ENCODE assay signal across 11 cellular contexts in the genomic region with DNA sequence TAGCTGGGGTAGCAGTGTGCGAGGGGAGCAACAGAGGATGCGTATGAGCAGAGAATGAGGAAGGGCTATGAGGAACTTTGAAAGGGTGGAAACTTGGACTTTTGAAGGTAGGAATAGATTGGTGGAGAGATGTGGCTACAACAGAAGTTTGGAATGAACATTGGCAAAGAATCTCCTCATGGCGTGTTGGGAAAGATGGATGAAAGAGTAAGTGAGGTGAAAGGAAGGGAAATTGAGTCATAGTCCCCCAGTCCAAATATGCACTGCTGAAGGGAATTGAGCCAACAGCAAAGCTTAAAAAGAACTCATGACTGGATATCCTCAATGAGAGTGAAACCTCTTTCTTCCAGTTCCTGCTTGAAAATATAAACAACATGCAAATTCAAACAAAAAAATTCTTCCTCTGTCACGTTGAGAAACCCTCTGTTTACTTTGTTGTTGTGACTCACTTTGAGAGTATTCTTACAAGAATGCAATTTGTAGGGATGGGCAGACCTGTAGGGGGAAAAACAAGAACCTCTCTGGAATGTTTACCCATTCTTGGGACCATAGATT.
DNase-seq lines count a peak whose midpoint lies in the region; ATAC-seq and TF ChIP-seq lines count a peak whose summit lies in the region.
"Had no signal": no experiment of that assay in that cellular context is flagged by ENCODE, and none has a peak within 500 bp of the region (broad histone marks: within the 10 kb centered on the region; RNA-seq: fewer than 3 reads in every experiment).

No MANE protein-coding gene starts in this region.

- H4K20me1 ChIP-seq in PC-9 (ENCODE audit: insufficient read depth) (no peaks in the 10 kb centered on the region), osteoblast (ENCODE audit: insufficient read depth, low read length) (no peaks in the 10 kb centered on the region)

- POLR2A ChIA-PET in PC-9 (lab: Charles Lee; ENCODE audit: unreplicated experiment), result interaction anchor here (0.7 kb wide), 1 partner anchor 46 kb away, joined by 11 read pairs; no protein-coding TSS in a partner anchor

- WGBS in esophagus muscularis mucosa, result 44% methylated on average over 4 of the region's 4 CpGs

- intact Hi-C loops in PC-9 (cut with micrococcal nuclease; ENCODE audit: unreplicated experiment) (loop anchor here (1.0 kb wide), 1 partner anchor 11 kb away; no protein-coding TSS in a partner anchor), esophagus muscularis mucosa (cut with DNase I) (loop anchor here (10.0 kb wide), 1 partner anchor 383 kb away; no protein-coding TSS in a partner anchor)

- CTCF ChIA-PET in PC-9 (lab: Charles Lee), result no interaction called here
- CTCF ChIA-PET in activated naive CD4-positive, alpha-beta T cell treated with anti-CD3 and anti-CD28 coated beads, Interleukin-2, amount 10 ng/mL, durations not matched to agents 7 days and 5 days (lab: Charles Lee), result no interaction called here

- H3K9me3 ChIP-seq in PC-9 (ENCODE audit: insufficient read depth, low read depth), result peaks cover 31% of the 10 kb centered on the region
- no peaks in the 10 kb centered on the region for H3K9me3 ChIP-seq in esophagus muscularis mucosa
- no peaks in the 10 kb centered on the region for H3K9me3 ChIP-seq in osteoblast (ENCODE audit: low read depth, low read length)

- H3K27me3 Mint-ChIP-seq in activated naive CD4-positive, alpha-beta T cell treated with anti-CD3 and anti-CD28 coated beads, Interleukin-2, amount 10 ng/mL, durations not matched to agents 7 days and 5 days, result no peaks in the 10 kb centered on the region

- H3K36me3 Mint-ChIP-seq in activated naive CD4-positive, alpha-beta T cell treated with anti-CD3 and anti-CD28 coated beads, Interleukin-2, amount 10 ng/mL, durations not matched to agents 7 days and 5 days, result no peaks in the 10 kb centered on the region

- no peak for TF ChIP-seq EP300 in esophagus muscularis mucosa (IDR thresholded peaks at IDR 0.05)

- H3K27me3 ChIP-seq in PC-9 (ENCODE audit: insufficient read depth, low read depth) (no peaks in the 10 kb centered on the region), esophagus muscularis mucosa (no peaks in the 10 kb centered on the region), osteoblast (ENCODE audit: insufficient read depth, low read length) (no peaks in the 10 kb centered on the region)
- H3K27me3 ChIP-seq: cardiac muscle cell had no signal

- H3K79me2 ChIP-seq in PC-9 (ENCODE audit: low read depth) (no peaks in the 10 kb centered on the region), osteoblast (ENCODE audit: insufficient read depth, low read length) (no peaks in the 10 kb centered on the region)

- no peak for TF ChIP-seq CTCF in PC-9 (conservative IDR thresholded peaks at IDR 0.05)
- no peak for TF ChIP-seq CTCF in esophagus muscularis mucosa (IDR thresholded peaks at IDR 0.05)
- no peak for TF ChIP-seq CTCF in osteoblast (IDR thresholded peaks at IDR 0.05; ENCODE audit: extremely low read depth, low read depth, low read length)

- H3F3A ChIP-seq in PC-9 (ENCODE audit: insufficient read depth, low read depth), result peaks cover 8% of the 10 kb centered on the region

- no peaks in the 10 kb centered on the region for H3K9me3 Mint-ChIP-seq in activated naive CD4-positive, alpha-beta T cell treated with anti-CD3 and anti-CD28 coated beads, Interleukin-2, amount 10 ng/mL, durations not matched to agents 7 days and 5 days

- no peak for TF ChIP-seq POLR2A in esophagus muscularis mucosa (IDR thresholded peaks at IDR 0.05; ENCODE audit: low read depth)

- H2AFZ ChIP-seq in PC-9 (peak overlapping the region; percentile 65), osteoblast (ENCODE audit: low read length) (no peak overlapping the region)

- H3K27ac Mint-ChIP-seq in activated naive CD4-positive, alpha-beta T cell treated with anti-CD3 and anti-CD28 coated beads, Interleukin-2, amount 10 ng/mL, durations not matched to agents 7 days and 5 days, result no peak overlapping the region

- H3K9me2 ChIP-seq in PC-9 (ENCODE audit: insufficient read depth), result no peaks in the 10 kb centered on the region

- DNase-seq in Daoy (ENCODE audit: low read depth) (peak; percentile 17), PC-9 (peak; percentile 19 to 98), esophagus muscularis mucosa (ENCODE audit: extremely low spot score) (no peak), osteoblast (ENCODE audit: insufficient read length, low spot score, missing footprints) (peak; percentile 30)
- no peak for DNase-seq in activated naive CD4-positive, alpha-beta T cell treated with anti-CD3 and anti-CD28 coated beads, Interleukin-2, amount 10 ng/mL, durations not matched to agents 7 days and 5 days
- DNase-seq: activated CD4-positive, alpha-beta T cell treated with anti-CD3 and anti-CD28 coated beads for 48 hours; NCI-H774 had no signal

- H3K4me1 Mint-ChIP-seq in activated naive CD4-positive, alpha-beta T cell treated with anti-CD3 and anti-CD28 coated beads, Interleukin-2, amount 10 ng/mL, durations not matched to agents 7 days and 5 days, result no peaks in the 10 kb centered on the region

- no TSS peak for BruUV-seq in PC-9 (replicated peaks; lab: Mats Ljungman, UMichigan)

- H3K4me2 ChIP-seq in PC-9 (peak overlapping the region; percentile 65), osteoblast (ENCODE audit: insufficient read depth, low read length) (peak overlapping the region; percentile 42)

- peak overlapping the region; percentile 23; the same call in 1 of the 2 replicates for H3K4me3 ChIP-seq in PC-9
- no peak overlapping the region for H3K4me3 ChIP-seq in esophagus muscularis mucosa
- no peak overlapping the region for H3K4me3 ChIP-seq in osteoblast (ENCODE audit: insufficient read depth, low read length)
- H3K4me3 ChIP-seq: cardiac muscle cell had no signal

- H3K4me1 ChIP-seq in PC-9 (replicated peaks; ENCODE audit: insufficient read depth) (peaks cover 44% of the 10 kb centered on the region), esophagus muscularis mucosa (peaks cover 3 to 34% (median 17%) of the 10 kb centered on the region in 4 donors), osteoblast (ENCODE audit: insufficient read depth, low read length) (peaks cover 26% of the 10 kb centered on the region)

- H3K36me3 ChIP-seq in PC-9 (ENCODE audit: low read depth) (no peaks in the 10 kb centered on the region), esophagus muscularis mucosa (no peaks in the 10 kb centered on the region), osteoblast (ENCODE audit: insufficient read depth, low read length) (no peaks in the 10 kb centered on the region)
- H3K36me3 ChIP-seq: cardiac muscle cell had no signal

- H3K27ac ChIP-seq in PC-9, result peak overlapping the region; percentile 98
- peak overlapping the region; percentile 6 to 51 (median 42) for H3K27ac ChIP-seq in esophagus muscularis mucosa (replicated peaks in 1 of 4)
- peak overlapping the region; percentile 50 for H3K27ac ChIP-seq in osteoblast (ENCODE audit: low read depth, low read length)
- H3K27ac ChIP-seq: cardiac muscle cell had no signal

- ATAC-seq in HG02571 (IDR thresholded peaks at IDR 0.05; ENCODE audit: unreplicated experiment) (no peak), HG02852 (IDR thresholded peaks at IDR 0.05; ENCODE audit: unreplicated experiment) (no peak), GM21390 (IDR thresholded peaks at IDR 0.05; ENCODE audit: unreplicated experiment) (no peak)

- H3K4me3 Mint-ChIP-seq in activated naive CD4-positive, alpha-beta T cell treated with anti-CD3 and anti-CD28 coated beads, Interleukin-2, amount 10 ng/mL, durations not matched to agents 7 days and 5 days, result no peak overlapping the region

Comparison
In these comparisons a context has a peak if more than half of its experiments do, and no peak if none do; other contexts are left out.
1. DNase-seq: peak in Daoy (single experiment), PC-9 (2 of 2) and osteoblast (single experiment); none in esophagus muscularis mucosa (single experiment) and activated naive CD4-positive, alpha-beta T cell treated with anti-CD3 and anti-CD28 coated beads, Interleukin-2, amount 10 ng/mL, durations not matched to agents 7 days and 5 days (single experiment).
2. H3K27ac ChIP-seq: peak in every context shown above with its lines; median percentile 98 in PC-9; 50 in osteoblast; 42 in esophagus muscularis mucosa.